1 cellular context compared by ENCODE assay signal in genomic region chr10:10967029-10967428, GRCh38.
TF ChIP-seq lines count a peak whose summit lies in the region.

No MANE protein-coding gene starts in this region.

TF ChIP-seq in HepG2, 621 proteins besides CTCF, POLR2A, EP300 and RAD21 (continued from another document):
- TF ChIP-seq ZFP91 (CRISPR knock-in tag; IDR thresholded peaks at IDR 0.05; ENCODE audit: borderline replicate concordance): no peak
- no peak for TF ChIP-seq ATF7-NPFF (CRISPR knock-in tag; IDR thresholded peaks at IDR 0.05; ENCODE audit: low read depth)
- TF ChIP-seq ZHX2 (IDR thresholded peaks at IDR 0.05; ENCODE audit: low read depth): no peak
- TF ChIP-seq ZHX2 (CRISPR knock-in tag; IDR thresholded peaks at IDR 0.05; ENCODE audit: borderline replicate concordance): no peak
- TF ChIP-seq NR2F1 (CRISPR knock-in tag; IDR thresholded peaks at IDR 0.05): no peak
- no peak for TF ChIP-seq FOXP1 (IDR thresholded peaks at IDR 0.05)
- TF ChIP-seq FOXP1 (CRISPR knock-in tag; IDR thresholded peaks at IDR 0.05): no peak
- TF ChIP-seq TCF7 (IDR thresholded peaks at IDR 0.05; ENCODE audit: low read depth): no peak
- no peak for TF ChIP-seq ZBTB21 (CRISPR knock-in tag; IDR thresholded peaks at IDR 0.05)
- no peak for TF ChIP-seq ZBTB7A (CRISPR knock-in tag; IDR thresholded peaks at IDR 0.05)
- TF ChIP-seq ZNF24 (IDR thresholded peaks at IDR 0.05): no peak
- TF ChIP-seq PAF1 (CRISPR knock-in tag; IDR thresholded peaks at IDR 0.05): no peak
